In the genomic region with DNA sequence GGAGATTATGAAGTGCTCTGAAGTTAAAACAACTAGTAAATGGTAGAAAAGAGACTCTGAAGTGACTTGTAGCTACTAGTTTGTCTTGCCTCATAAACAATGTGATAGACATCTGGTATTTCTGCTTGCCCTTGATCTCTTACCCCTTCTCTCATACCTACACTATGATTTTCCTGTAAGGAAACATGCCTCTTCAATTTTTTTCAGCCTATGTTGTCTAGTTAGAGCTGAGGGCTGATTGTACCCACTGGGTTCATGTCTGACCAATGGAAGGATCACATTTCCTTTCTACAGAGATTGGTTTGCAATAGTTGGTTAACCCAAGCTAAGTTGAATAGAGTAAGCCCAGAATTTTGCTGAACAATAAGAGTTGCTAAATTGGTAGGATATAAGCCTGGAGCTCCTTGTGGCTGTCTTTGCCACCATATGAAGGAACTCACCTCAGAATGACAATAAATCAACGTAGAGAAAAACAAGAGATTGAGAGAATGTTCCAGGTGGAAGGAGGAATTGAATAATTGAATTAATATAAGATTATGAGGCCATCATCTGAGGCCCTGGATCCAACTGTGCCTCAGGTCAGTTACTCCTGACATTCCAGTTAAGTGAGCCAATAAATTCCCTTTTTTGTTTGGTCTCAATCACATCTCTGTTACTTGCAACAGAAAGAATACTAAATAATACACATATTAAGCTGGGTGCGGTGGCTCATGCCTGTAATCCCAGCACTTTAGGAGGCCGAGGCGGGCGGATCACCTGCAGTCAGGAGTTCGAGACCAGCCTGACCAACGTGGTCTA, we compare ENCODE assay signal across 23 cellular contexts.
"Had no signal": no experiment of that assay in that cellular context is flagged by ENCODE, and none has a peak within 500 bp of the region (broad histone marks: within the 10 kb centered on the region; RNA-seq: fewer than 3 reads in every experiment).

No MANE protein-coding gene starts in this region.

- H3K27me3 ChIP-seq: cardiac muscle cell, gastroesophageal sphincter, neural progenitor cell, thyroid gland had no signal

- H3K9me3 ChIP-seq: gastroesophageal sphincter, thyroid gland had no signal

- H3K27ac ChIP-seq: cardiac muscle cell, neural progenitor cell, thyroid gland had no signal

- H3K36me3 ChIP-seq: cardiac muscle cell, gastroesophageal sphincter, neural progenitor cell, thyroid gland had no signal

- FAIRE-seq: islet of Langerhans had no signal

- H3K4me3 ChIP-seq: cardiac muscle cell, gastroesophageal sphincter, neural progenitor cell, thyroid gland had no signal

- ATAC-seq: activated T-cell treated with anti-CD3 and anti-CD28 coated beads, Interleukin-2, amount 50 U/mL, for 72 hours; gastroesophageal sphincter; left colon; naive thymus-derived CD4-positive, alpha-beta T cell had no signal

- DNase-seq: activated CD4-positive, alpha-beta memory T cell treated with anti-CD3 and anti-CD28 coated beads, Interleukin-2, amount 10 ng/mL, durations not matched to agents 7 days and 5 days; activated CD4-positive, alpha-beta T cell treated with anti-CD3 and anti-CD28 coated beads, Interleukin-2, amount 10 ng/mL, durations not matched to agents 24 days and 14 days; activated effector memory CD4-positive, alpha-beta T cell treated with Interleukin-2 at 50 U/mL for 16 hours; activated naive CD4-positive, alpha-beta T cell treated with anti-CD3 and anti-CD28 coated beads for 36 hours; activated naive CD8-positive, alpha-beta T cell treated with anti-CD3 and anti-CD28 coated beads, Interleukin-2, amount 10 ng/mL, durations not matched to agents 7 days and 5 days; activated T-cell treated with anti-CD3 and anti-CD28 coated beads, Interleukin-2, amount 50 U/mL, for 72 hours; amniotic stem cell; cortex of kidney; endodermal cell; head of caudate nucleus; left colon; mesendoderm; naive thymus-derived CD4-positive, alpha-beta T cell; retina; stimulated activated CD4-positive, alpha-beta T cell treated with anti-CD3 and anti-CD28 coated beads, Interleukin-4, amount 100 ng/mL, for 24 hours; stimulated activated naive CD4-positive, alpha-beta T cell treated with Interleukin-2 at 50 U/mL for 16 hours; substantia nigra; T-helper 9 cell; thyroid gland had no signal
